ENCODE assay signal across 12 cellular contexts in genomic region chr6:30515106-30515505, GRCh38. TPM values are rescaled to one million over a fixed set of nuclear protein-coding genes. Genes with fewer than 3 reads are reported as not detected.
DNase-seq lines count a peak whose midpoint lies in the region; ATAC-seq, FAIRE-seq and TF ChIP-seq lines count a peak whose summit lies in the region.
"Had no signal": no experiment of that assay in that cellular context is flagged by ENCODE, and none has a peak within 500 bp of the region (broad histone marks: within the 10 kb centered on the region; RNA-seq: fewer than 3 reads in every experiment).

No MANE protein-coding gene starts in this region.

- no peak for FAIRE-seq in HepG2 (lab: Jason Lieb, UNC)
- FAIRE-seq: colon, GM18507 had no signal

- no peak for DNase-seq in activated T-cell treated with anti-CD3 and anti-CD28 coated beads, Interleukin-2, amount 50 U/mL, for 24 hours
- DNase-seq in activated T-cell treated with anti-CD3 and anti-CD28 coated beads for 4 hours (no peak), HepG2 (ENCODE audit: low spot score) (no peak), thyroid gland (no peak), cortex of kidney (lab: John Stamatoyannopoulos, UW) (no peak), DMS53 (lab: John Stamatoyannopoulos, UW) (no peak), SW480 (ENCODE audit: low spot score) (no peak)
- no peak for DNase-seq in activated naive CD4-positive, alpha-beta T cell treated with anti-CD3 and anti-CD28 coated beads, Interleukin-2, amount 50 U/mL, for 72 hours (ENCODE audit: low spot score in 2 of 2)
- DNase-seq: activated CD4-positive, CD25-positive, alpha-beta regulatory T cell treated with anti-CD3 and anti-CD28 coated beads, Interleukin-2, amount 50 U/mL, for 72 hours; NCI-H748 treated with DMSO at 0.1 percent for 48 hours had no signal

- no peaks in the 10 kb centered on the region for H4K20me1 ChIP-seq in HepG2 (ENCODE audit: insufficient read depth, low read length)

- H3K36me3 Mint-ChIP-seq in activated T-cell treated with anti-CD3 and anti-CD28 coated beads, Interleukin-2, amount 50 U/mL, for 24 hours (ENCODE audit: low read depth): peaks cover 24% of the 10 kb centered on the region
- H3K36me3 Mint-ChIP-seq in activated naive CD4-positive, alpha-beta T cell treated with anti-CD3 and anti-CD28 coated beads, Interleukin-2, amount 50 U/mL, for 72 hours: peaks cover 20% of the 10 kb centered on the region in 2 donors

- no peaks in the 10 kb centered on the region for H3K27me3 Mint-ChIP-seq in activated T-cell treated with anti-CD3 and anti-CD28 coated beads, Interleukin-2, amount 50 U/mL, for 24 hours

- TF ChIP-seq CTCF in HepG2 (CRISPR knock-in tag; IDR thresholded peaks at IDR 0.05) (no peak), thyroid gland (IDR thresholded peaks at IDR 0.05) (no peak)

- H3K27ac ChIP-seq in HepG2 (ENCODE audit: extremely low read length, insufficient read depth, low read length) (no peak overlapping the region), thyroid gland (peak overlapping the region; percentile 40 to 76 (median 44))

- H3K9me3 Mint-ChIP-seq in activated T-cell treated with anti-CD3 and anti-CD28 coated beads, Interleukin-2, amount 50 U/mL, for 24 hours: peaks cover 14% of the 10 kb centered on the region
- H3K9me3 Mint-ChIP-seq in activated naive CD4-positive, alpha-beta T cell treated with anti-CD3 and anti-CD28 coated beads, Interleukin-2, amount 50 U/mL, for 72 hours: peaks cover 11 to 15% of the 10 kb centered on the region in 2 donors

- TF ChIP-seq POLR2A in HepG2 (IDR thresholded peaks at IDR 0.05; ENCODE audit: insufficient read depth in 1 of 2, low read depth in 2 of 2, low read length in 2 of 2) (no peak), thyroid gland (IDR thresholded peaks at IDR 0.05) (no peak)

- POLR2A ChIA-PET in HepG2 (lab: Yijun Ruan, JAX): no interaction called here

- TF ChIP-seq EP300 in HepG2 (IDR thresholded peaks at IDR 0.05; ENCODE audit: low read depth in 2 of 2, low read length in 2 of 2) (no peak), HepG2 (CRISPR knock-in tag; IDR thresholded peaks at IDR 0.05; ENCODE audit: borderline replicate concordance) (no peak)

- no TSS peak for BruUV-seq in HepG2 (replicated peaks; lab: Mats Ljungman, UMichigan)

- no peak for TF ChIP-seq RAD21 in HepG2 (CRISPR knock-in tag; IDR thresholded peaks at IDR 0.05)

- no peaks in the 10 kb centered on the region for H3K9me3 ChIP-seq in HepG2 (ENCODE audit: low read length)
- H3K9me3 ChIP-seq in thyroid gland: no peaks in the 10 kb centered on the region

- CTCF ChIA-PET in HepG2 (lab: Yijun Ruan, JAX; ENCODE audit: low intra/inter-chr PET ratio, low total read pairs): no interaction called here

- ATAC-seq in activated naive CD4-positive, alpha-beta T cell treated with anti-CD3 and anti-CD28 coated beads, Interleukin-2, amount 50 U/mL, for 72 hours: no peak
- ATAC-seq in HepG2: no peak

- intact Hi-C loops in HepG2 (cut with micrococcal nuclease; ENCODE audit: unreplicated experiment) (no loop called here), thyroid gland (cut with DNase I) (no loop called here)

- no peaks in the 10 kb centered on the region for H3K79me2 ChIP-seq in HepG2 (ENCODE audit: insufficient read depth, low read length)

- peak overlapping the region; percentile 81 for H3K4me3 Mint-ChIP-seq in activated T-cell treated with anti-CD3 and anti-CD28 coated beads, Interleukin-2, amount 50 U/mL, for 24 hours

- H3K36me3 ChIP-seq in HepG2 (replicated peaks in 1 of 2; ENCODE audit: control insufficient read depth in 1 of 2, insufficient read depth in 2 of 2, low read length in 2 of 2): no peaks in the 10 kb centered on the region
- H3K36me3 ChIP-seq in thyroid gland: no peaks in the 10 kb centered on the region

- H3K27me3 ChIP-seq in HepG2 (ENCODE audit: control insufficient read depth in 1 of 2, insufficient read depth in 2 of 2, low read length in 2 of 2) (no peaks in the 10 kb centered on the region; a peak in 1 of 5 replicates), thyroid gland (no peaks in the 10 kb centered on the region)

- no peak overlapping the region for H3K4me2 ChIP-seq in HepG2 (ENCODE audit: low read depth, low read length)

- H3K4me3 ChIP-seq in HepG2 (replicated peaks in 1 of 3; ENCODE audit: insufficient read depth in 1 of 3, low read depth in 2 of 3, low read length in 3 of 3) (no peak overlapping the region), thyroid gland (replicated peaks in 1 of 3) (no peak overlapping the region)

- H3K4me1 ChIP-seq in HepG2 (ENCODE audit: insufficient read depth, low read length) (peaks cover 23% of the 10 kb centered on the region), thyroid gland (peaks cover 3 to 5% of the 10 kb centered on the region in 2 donors)

- peaks cover 68% of the 10 kb centered on the region for H3K4me1 Mint-ChIP-seq in activated T-cell treated with anti-CD3 and anti-CD28 coated beads, Interleukin-2, amount 50 U/mL, for 24 hours (ENCODE audit: low read depth)

- no peak overlapping the region for H3K9ac ChIP-seq in HepG2 (ENCODE audit: insufficient read depth, low read depth, low read length)

- H3K27ac Mint-ChIP-seq in activated T-cell treated with anti-CD3 and anti-CD28 coated beads, Interleukin-2, amount 50 U/mL, for 24 hours: peak overlapping the region; percentile 98
- H3K27ac Mint-ChIP-seq in activated naive CD4-positive, alpha-beta T cell treated with anti-CD3 and anti-CD28 coated beads, Interleukin-2, amount 50 U/mL, for 72 hours: peak overlapping the region; percentile 89 to 97

- in situ Hi-C loops in HepG2 (cut with HindIII; ENCODE audit: extremely low pct_ligation_motif_present, low pct_unique_long_range_greater_than_20kb): no loop called here

- 69% methylated on average over 4 of the region's 4 CpGs for WGBS in HepG2 (ENCODE audit: low lambda C conversion rate)
- 44 to 56% methylated on average over 4 of the region's 4 CpGs for WGBS in thyroid gland, 2 donors

- no peak overlapping the region for H2AFZ ChIP-seq in HepG2 (ENCODE audit: low read length)

RNA-seq across cellular contexts. Expression of gene HLA-E, which starts 25.8 kb away (rescaled TPM):
- total RNA-seq in activated naive CD4-positive, alpha-beta T cell treated with anti-CD3 and anti-CD28 coated beads, Interleukin-2, amount 50 U/mL, for 72 hours: 100 to 1,000 TPM; 493 to 574 TPM
- total RNA-seq in HepG2 (2016; rRNA removed; fragmentation: Illumina TruSeq; extraction: Trizol) (21.2 and 45.2 TPM in 2 replicates), thyroid gland (100 to 1,000 TPM; 382 to 717 (median 457) TPM)
- total RNA-seq in HepG2 (2016; cell fraction: cytosol; rRNA removed; fragmentation: Illumina TruSeq; extraction: Trizol; ENCODE audit: low read depth): 6.3 and 7.1 TPM in 2 replicates
- total RNA-seq in HepG2 (2016; cell fraction: insoluble cytoplasmic fraction; rRNA removed; fragmentation: Illumina TruSeq; extraction: Trizol): 21.6 and 46.9 TPM in 2 replicates
- total RNA-seq in HepG2 (2016; cell fraction: membrane; rRNA removed; fragmentation: Illumina TruSeq; extraction: Trizol): 12.5 and 14.1 TPM in 2 replicates
- total RNA-seq in HepG2 (2016; cell fraction: nucleus; rRNA removed; fragmentation: Illumina TruSeq; extraction: Trizol): 38.3 and 44.5 TPM in 2 replicates
- polyA plus RNA-seq in HepG2 (2011; rRNA removed): 90.4 and 99.8 TPM in 2 replicates
- polyA plus RNA-seq in HepG2 (2011; cell fraction: cytosol; rRNA removed): 94.6 and 111 TPM in 2 replicates
- polyA plus RNA-seq in HepG2 (2011; cell fraction: nucleus; rRNA removed): 67.6 and 75.6 TPM in 2 replicates
- polyA plus RNA-seq in HepG2 (2012): 64.9 and 110 TPM in 2 replicates
- 6.6 and 6.7 TPM in 2 replicates for polyA plus RNA-seq in HepG2 (2016; cell fraction: cytosol; fragmentation: Illumina TruSeq; extraction: Trizol; ENCODE audit: low read depth)
- polyA plus RNA-seq in HepG2 (2016; cell fraction: insoluble cytoplasmic fraction; fragmentation: Illumina TruSeq; extraction: Trizol; ENCODE audit: low read depth): 23.6 and 24.3 TPM in 2 replicates
- 11.8 and 12.2 TPM in 2 replicates for polyA plus RNA-seq in HepG2 (2016; cell fraction: membrane; fragmentation: Illumina TruSeq; extraction: Trizol; ENCODE audit: low read depth)
- 68.0 and 69.9 TPM in 2 replicates for polyA plus RNA-seq in HepG2 (2016; cell fraction: nucleus; fragmentation: Illumina TruSeq; extraction: Trizol; ENCODE audit: insufficient read depth, low read depth)
- 39.4 and 80.9 TPM in 2 replicates for polyA minus RNA-seq in HepG2 (2011; rRNA and poly(A)+ RNA removed; ENCODE audit: low replicate concordance)
- 45.5 and 56.8 TPM in 2 replicates for polyA minus RNA-seq in HepG2 (2011; cell fraction: cytosol; rRNA and poly(A)+ RNA removed)
- polyA minus RNA-seq in HepG2 (2011; cell fraction: nucleus; rRNA and poly(A)+ RNA removed): 17.4 and 26.7 TPM in 2 replicates

RNA-seq across cellular contexts. Expression of gene GNL1, which starts 41.2 kb away (rescaled TPM):
- 100 to 1,000 TPM; 107 to 139 TPM for total RNA-seq in activated naive CD4-positive, alpha-beta T cell treated with anti-CD3 and anti-CD28 coated beads, Interleukin-2, amount 50 U/mL, for 72 hours
- total RNA-seq in HepG2 (2016; rRNA removed; fragmentation: Illumina TruSeq; extraction: Trizol): 54.8 and 55.6 TPM in 2 replicates
- total RNA-seq in HepG2 (2016; cell fraction: cytosol; rRNA removed; fragmentation: Illumina TruSeq; extraction: Trizol; ENCODE audit: low read depth): 11.5 and 14.7 TPM in 2 replicates
- 48.5 and 56.5 TPM in 2 replicates for total RNA-seq in HepG2 (2016; cell fraction: insoluble cytoplasmic fraction; rRNA removed; fragmentation: Illumina TruSeq; extraction: Trizol)
- 23.9 and 27.8 TPM in 2 replicates for total RNA-seq in HepG2 (2016; cell fraction: membrane; rRNA removed; fragmentation: Illumina TruSeq; extraction: Trizol)
- total RNA-seq in HepG2 (2016; cell fraction: nucleus; rRNA removed; fragmentation: Illumina TruSeq; extraction: Trizol): 27.7 and 34.5 TPM in 2 replicates
- polyA plus RNA-seq in HepG2 (2011; rRNA removed): 35.0 and 46.8 TPM in 2 replicates
- polyA plus RNA-seq in HepG2 (2011; cell fraction: cytosol; rRNA removed): 25.1 and 32.1 TPM in 2 replicates
- polyA plus RNA-seq in HepG2 (2011; cell fraction: nucleus; rRNA removed): 40.6 and 54.9 TPM in 2 replicates
- polyA plus RNA-seq in HepG2 (2012): 45.3 and 50.3 TPM in 2 replicates
- 12.7 and 15.8 TPM in 2 replicates for polyA plus RNA-seq in HepG2 (2016; cell fraction: cytosol; fragmentation: Illumina TruSeq; extraction: Trizol; ENCODE audit: low read depth)
- polyA plus RNA-seq in HepG2 (2016; cell fraction: insoluble cytoplasmic fraction; fragmentation: Illumina TruSeq; extraction: Trizol; ENCODE audit: low read depth): 53.9 and 60.5 TPM in 2 replicates
- polyA plus RNA-seq in HepG2 (2016; cell fraction: membrane; fragmentation: Illumina TruSeq; extraction: Trizol; ENCODE audit: low read depth): 19.5 and 25.2 TPM in 2 replicates
- 84.3 and 89.3 TPM in 2 replicates for polyA plus RNA-seq in HepG2 (2016; cell fraction: nucleus; fragmentation: Illumina TruSeq; extraction: Trizol; ENCODE audit: insufficient read depth, low read depth)
- 34.2 and 47.6 TPM in 2 replicates for polyA minus RNA-seq in HepG2 (2011; rRNA and poly(A)+ RNA removed; ENCODE audit: low replicate concordance)
- 22.4 and 23.5 TPM in 2 replicates for polyA minus RNA-seq in HepG2 (2011; cell fraction: cytosol; rRNA and poly(A)+ RNA removed)
- 22.4 and 27.0 TPM in 2 replicates for polyA minus RNA-seq in HepG2 (2011; cell fraction: nucleus; rRNA and poly(A)+ RNA removed)
- total RNA-seq in thyroid gland: 10 to 100 TPM; 33.9 to 77.7 (median 37.7) TPM

RNA-seq across cellular contexts. Expression of gene PRR3, which starts 42.0 kb away (rescaled TPM):
- total RNA-seq in activated naive CD4-positive, alpha-beta T cell treated with anti-CD3 and anti-CD28 coated beads, Interleukin-2, amount 50 U/mL, for 72 hours: 10 to 100 TPM; 19.8 to 27.4 TPM
- total RNA-seq in HepG2 (2016; rRNA removed; fragmentation: Illumina TruSeq; extraction: Trizol): 13.9 and 14.6 TPM in 2 replicates
- total RNA-seq in HepG2 (2016; cell fraction: cytosol; rRNA removed; fragmentation: Illumina TruSeq; extraction: Trizol; ENCODE audit: low read depth): 6.5 and 6.6 TPM in 2 replicates
- 13.8 and 15.5 TPM in 2 replicates for total RNA-seq in HepG2 (2016; cell fraction: insoluble cytoplasmic fraction; rRNA removed; fragmentation: Illumina TruSeq; extraction: Trizol)
- 12.6 and 13.1 TPM in 2 replicates for total RNA-seq in HepG2 (2016; cell fraction: membrane; rRNA removed; fragmentation: Illumina TruSeq; extraction: Trizol)
- total RNA-seq in HepG2 (2016; cell fraction: nucleus; rRNA removed; fragmentation: Illumina TruSeq; extraction: Trizol): 11.4 and 14.4 TPM in 2 replicates
- polyA plus RNA-seq in HepG2 (2011; rRNA removed): 20.6 and 21.2 TPM in 2 replicates
- polyA plus RNA-seq in HepG2 (2011; cell fraction: cytosol; rRNA removed): 14.8 and 17.1 TPM in 2 replicates
- 16.1 and 23.0 TPM in 2 replicates for polyA plus RNA-seq in HepG2 (2011; cell fraction: nucleus; rRNA removed)
- polyA plus RNA-seq in HepG2 (2012): 12.5 and 15.6 TPM in 2 replicates
- polyA plus RNA-seq in HepG2 (2016; cell fraction: cytosol; fragmentation: Illumina TruSeq; extraction: Trizol; ENCODE audit: low read depth): 5.9 and 6.1 TPM in 2 replicates
- polyA plus RNA-seq in HepG2 (2016; cell fraction: insoluble cytoplasmic fraction; fragmentation: Illumina TruSeq; extraction: Trizol; ENCODE audit: low read depth): 27.5 and 29.3 TPM in 2 replicates
- 13.6 and 13.9 TPM in 2 replicates for polyA plus RNA-seq in HepG2 (2016; cell fraction: membrane; fragmentation: Illumina TruSeq; extraction: Trizol; ENCODE audit: low read depth)
- polyA plus RNA-seq in HepG2 (2016; cell fraction: nucleus; fragmentation: Illumina TruSeq; extraction: Trizol; ENCODE audit: insufficient read depth, low read depth): 25.4 and 26.7 TPM in 2 replicates
- 34.9 and 73.8 TPM in 2 replicates for polyA minus RNA-seq in HepG2 (2011; rRNA and poly(A)+ RNA removed; ENCODE audit: low replicate concordance)
- polyA minus RNA-seq in HepG2 (2011; cell fraction: cytosol; rRNA and poly(A)+ RNA removed): 4.9 and 5.8 TPM in 2 replicates
- polyA minus RNA-seq in HepG2 (2011; cell fraction: nucleus; rRNA and poly(A)+ RNA removed): 20.6 and 27.1 TPM in 2 replicates
- total RNA-seq in thyroid gland: 10 to 100 TPM in 2 of 4 donors, 1 to 10 TPM in 2; 7.4 to 18.0 (median 12.2) TPM

RNA-seq across cellular contexts. Expression of gene ABCF1, which starts 56.1 kb away (rescaled TPM):
- total RNA-seq in activated naive CD4-positive, alpha-beta T cell treated with anti-CD3 and anti-CD28 coated beads, Interleukin-2, amount 50 U/mL, for 72 hours: 10 to 100 TPM; 84.7 to 91.3 TPM
- total RNA-seq in HepG2 (2016; rRNA removed; fragmentation: Illumina TruSeq; extraction: Trizol) (98.9 and 104 TPM in 2 replicates), thyroid gland (10 to 100 TPM; 41.4 to 47.1 (median 43.5) TPM)
- total RNA-seq in HepG2 (2016; cell fraction: cytosol; rRNA removed; fragmentation: Illumina TruSeq; extraction: Trizol; ENCODE audit: low read depth): 8.1 and 8.9 TPM in 2 replicates
- total RNA-seq in HepG2 (2016; cell fraction: insoluble cytoplasmic fraction; rRNA removed; fragmentation: Illumina TruSeq; extraction: Trizol): 89.2 and 106 TPM in 2 replicates
- 23.0 and 27.5 TPM in 2 replicates for total RNA-seq in HepG2 (2016; cell fraction: membrane; rRNA removed; fragmentation: Illumina TruSeq; extraction: Trizol)
- 61.2 and 71.0 TPM in 2 replicates for total RNA-seq in HepG2 (2016; cell fraction: nucleus; rRNA removed; fragmentation: Illumina TruSeq; extraction: Trizol)
- polyA plus RNA-seq in HepG2 (2011; rRNA removed): 25.4 and 33.7 TPM in 2 replicates
- 35.0 and 35.5 TPM in 2 replicates for polyA plus RNA-seq in HepG2 (2011; cell fraction: cytosol; rRNA removed)
- polyA plus RNA-seq in HepG2 (2011; cell fraction: nucleus; rRNA removed): 75.1 and 116 TPM in 2 replicates
- polyA plus RNA-seq in HepG2 (2012): 50.5 and 61.2 TPM in 2 replicates
- polyA plus RNA-seq in HepG2 (2016; cell fraction: cytosol; fragmentation: Illumina TruSeq; extraction: Trizol; ENCODE audit: low read depth): 5.5 and 7.0 TPM in 2 replicates
- polyA plus RNA-seq in HepG2 (2016; cell fraction: insoluble cytoplasmic fraction; fragmentation: Illumina TruSeq; extraction: Trizol; ENCODE audit: low read depth): 87.5 and 108 TPM in 2 replicates
- polyA plus RNA-seq in HepG2 (2016; cell fraction: membrane; fragmentation: Illumina TruSeq; extraction: Trizol; ENCODE audit: low read depth): 13.4 and 16.7 TPM in 2 replicates
- 107 and 118 TPM in 2 replicates for polyA plus RNA-seq in HepG2 (2016; cell fraction: nucleus; fragmentation: Illumina TruSeq; extraction: Trizol; ENCODE audit: insufficient read depth, low read depth)
- 69.0 and 79.0 TPM in 2 replicates for polyA minus RNA-seq in HepG2 (2011; rRNA and poly(A)+ RNA removed; ENCODE audit: low replicate concordance)
- polyA minus RNA-seq in HepG2 (2011; cell fraction: cytosol; rRNA and poly(A)+ RNA removed): 37.8 and 41.4 TPM in 2 replicates
- 51.5 and 64.8 TPM in 2 replicates for polyA minus RNA-seq in HepG2 (2011; cell fraction: nucleus; rRNA and poly(A)+ RNA removed)
